In genomic region chr3:33779751-33780150, GRCh38 we compare ENCODE assay signal across 17 cellular contexts. TPM values are rescaled to one million over a fixed set of nuclear protein-coding genes. Genes with fewer than 3 reads are reported as not detected.
A peak's percentile ranks its signal among the peaks of the same experiment; 100 is the strongest.
DNase-seq lines count a peak whose midpoint lies in the region; ATAC-seq, FAIRE-seq and TF ChIP-seq lines count a peak whose summit lies in the region.
"Had no signal": no experiment of that assay in that cellular context is flagged by ENCODE, and none has a peak within 500 bp of the region (broad histone marks: within the 10 kb centered on the region; RNA-seq: fewer than 3 reads in every experiment).

No MANE protein-coding gene starts in this region.

- H3K9me1 ChIP-seq in keratinocyte (ENCODE audit: control insufficient read depth, extremely low read depth, insufficient read depth, low read length) = no peaks in the 10 kb centered on the region

- H3K79me2 ChIP-seq in DND-41 (ENCODE audit: insufficient read depth, low read length) (no peaks in the 10 kb centered on the region), GM23248 (ENCODE audit: insufficient read depth) (no peaks in the 10 kb centered on the region), keratinocyte (ENCODE audit: control insufficient read depth, insufficient read depth, low read length) (no peaks in the 10 kb centered on the region)

- 47 to 53% methylated on average over 3 of the region's 3 CpGs for WGBS in GM23248 (ENCODE audit: low coverage in 1 of 2, low lambda C conversion rate in 2 of 2, missing lambda C conversion rate in 2 of 2), 2 experiments

- H3K9me2 ChIP-seq in GM23248 (ENCODE audit: insufficient read depth) = no peaks in the 10 kb centered on the region

- H3K9me3 ChIP-seq in DND-41 (ENCODE audit: insufficient read depth, low read length, severe bottlenecking) = no peaks in the 10 kb centered on the region
- no peaks in the 10 kb centered on the region for H3K9me3 ChIP-seq in GM23248 (ENCODE audit: low read depth)
- H3K9me3 ChIP-seq in SK-N-MC (ENCODE audit: low read depth, low read length) = no peaks in the 10 kb centered on the region
- no peaks in the 10 kb centered on the region for H3K9me3 ChIP-seq in keratinocyte (ENCODE audit: control insufficient read depth, low read depth, low read length)
- H3K9me3 ChIP-seq: BE2C had no signal

- no peaks in the 10 kb centered on the region for H3K27me3 ChIP-seq in DND-41 (ENCODE audit: insufficient read depth, low read length, poor library complexity)
- no peaks in the 10 kb centered on the region for H3K27me3 ChIP-seq in GM23248 (replicated peaks; ENCODE audit: insufficient read depth)
- no peaks in the 10 kb centered on the region for H3K27me3 ChIP-seq in keratinocyte (ENCODE audit: control insufficient read depth, extremely low read depth, insufficient read depth, low read length)
- H3K27me3 ChIP-seq: BE2C had no signal

- H3K4me1 ChIP-seq in DND-41 (ENCODE audit: insufficient read depth, low read length) (no peaks in the 10 kb centered on the region), GM23248 (ENCODE audit: insufficient read depth) (no peaks in the 10 kb centered on the region; the same call in 1 of the 2 replicates), keratinocyte (ENCODE audit: control insufficient read depth, extremely low read depth, insufficient read depth, low read length) (peaks cover 12% of the 10 kb centered on the region)
- H3K4me1 ChIP-seq: BE2C had no signal

- TF ChIP-seq CTCF in DND-41 (IDR thresholded peaks at IDR 0.05; ENCODE audit: borderline replicate concordance, extremely low read depth, low read length, poor library complexity, severe bottlenecking) (no peak), keratinocyte (optimal IDR thresholded peaks at IDR 0.05 in 1 of 3, IDR thresholded peaks at IDR 0.05 in 1 of 3, conservative IDR thresholded peaks at IDR 0.05 in 1 of 3; ENCODE audit: extremely low read depth in 1 of 3, insufficient read depth in 2 of 3, low read length in 3 of 3) (no peak)

- ATAC-seq in DND-41 (ENCODE audit: insufficient read depth, low read depth) (no peak), HG02610 (IDR thresholded peaks at IDR 0.05; ENCODE audit: unreplicated experiment) (no peak), GM21723 (IDR thresholded peaks at IDR 0.05; ENCODE audit: unreplicated experiment) (no peak)

- 0 out of 2 replicates have a peak overlapping the region, but pooled peaks have one; percentile 18 for H2AFZ ChIP-seq in DND-41 (ENCODE audit: low read depth, low read length)
- peak overlapping the region; percentile 6; the same call in 1 of the 2 replicates for H2AFZ ChIP-seq in GM23248
- H2AFZ ChIP-seq in keratinocyte (ENCODE audit: control insufficient read depth, low read length) = peak overlapping the region; percentile 58

- FAIRE-seq in keratinocyte (lab: Jason Lieb, UNC) = no peak
- FAIRE-seq: A204.1, H1 had no signal

- no peak overlapping the region for H3K27ac ChIP-seq in DND-41 (ENCODE audit: low read length)
- no peak overlapping the region for H3K27ac ChIP-seq in GM23248
- peak overlapping the region; percentile 71; the same call in 1 of the 2 replicates for H3K27ac ChIP-seq in SK-N-MC
- no peak overlapping the region for H3K27ac ChIP-seq in keratinocyte (ENCODE audit: control insufficient read depth, insufficient read depth, low read length)
- H3K27ac ChIP-seq: C4-2B, HL-60 had no signal

- H3K4me3 ChIP-seq in DND-41 (ENCODE audit: low read depth in 1 of 2, low read length in 2 of 2) (no peak overlapping the region), GM23248 (no peak overlapping the region), SK-N-MC (no peak overlapping the region), keratinocyte (ENCODE audit: control insufficient read depth in 2 of 3, extremely low read depth in 1 of 3, insufficient read depth in 2 of 3, low read depth in 1 of 3, low read length in 3 of 3) (no peak overlapping the region)

- H3F3A ChIP-seq in GM23248 (ENCODE audit: insufficient read depth) = no peaks in the 10 kb centered on the region

- in situ Hi-C loops in GM23248 (cut with MboI) = loop anchor here (10.0 to 25.0 kb wide), 2 partner anchors 145 to 642 kb away; no protein-coding TSS in a partner anchor

- H4K20me1 ChIP-seq in DND-41 (ENCODE audit: insufficient read depth, low read length) (no peaks in the 10 kb centered on the region), GM23248 (ENCODE audit: insufficient read depth) (no peaks in the 10 kb centered on the region), keratinocyte (ENCODE audit: control insufficient read depth, extremely low read depth, insufficient read depth, low read length) (no peaks in the 10 kb centered on the region)

- H3K9ac ChIP-seq in DND-41 (ENCODE audit: low read depth, low read length) (no peak overlapping the region), GM23248 (no peak overlapping the region), SK-N-MC (ENCODE audit: insufficient read length) (peak overlapping the region; percentile 59), keratinocyte (ENCODE audit: control insufficient read depth, extremely low read depth, insufficient read depth, low read length) (no peak overlapping the region)

- H3K4me2 ChIP-seq in DND-41 (ENCODE audit: insufficient read depth, low read length) = no peak overlapping the region
- H3K4me2 ChIP-seq in GM23248 (ENCODE audit: unreplicated experiment) = no peak overlapping the region
- H3K4me2 ChIP-seq in keratinocyte (ENCODE audit: control insufficient read depth, extremely low read depth, insufficient read depth, low read depth, low read length) = no peak overlapping the region

- dilution Hi-C loops in keratinocyte (cut with MboI; ENCODE audit: extremely low pct_ligation_motif_present, low sequenced_read_pairs) = loop anchor here (25.0 kb wide), 1 partner anchor 142 kb away; no protein-coding TSS in a partner anchor

- DNase-seq in DND-41 (no peak), GM23248 (no peak), SK-N-MC (ENCODE audit: low read depth, low spot score) (no peak), keratinocyte (ENCODE audit: low read depth, low spot score) (no peak)
- DNase-seq in activated CD4-positive, alpha-beta T cell treated with anti-CD3 and anti-CD28 coated beads for 1 hour = no peak
- DNase-seq: BE2C; CD4-positive, alpha-beta memory T cell; DMS79; GF-D8; HCEC 1CT; HFFc6 had no signal

- no peaks in the 10 kb centered on the region for H3K36me3 ChIP-seq in DND-41 (ENCODE audit: insufficient read depth, low read length)
- H3K36me3 ChIP-seq in GM23248 (ENCODE audit: low read depth) = no peaks in the 10 kb centered on the region
- H3K36me3 ChIP-seq in SK-N-MC (ENCODE audit: insufficient read depth, low read length) = no peaks in the 10 kb centered on the region
- H3K36me3 ChIP-seq in keratinocyte (ENCODE audit: control insufficient read depth in 2 of 2, extremely low read depth in 1 of 2, insufficient read depth in 2 of 2, low read length in 2 of 2) = no peaks in the 10 kb centered on the region
- H3K36me3 ChIP-seq: BE2C had no signal

RNA-seq across cellular contexts. Expression of gene PDCD6IP, which starts 18.7 kb away (rescaled TPM):
- 180 and 214 TPM in 2 replicates for total RNA-seq in GM23248 (2014; rRNA removed; shearing (Covaris generic))
- polyA plus RNA-seq in GM23248 (2016; fragmentation: Nextera tagmentation; extraction: Ambion mirVana) = 191 and 197 TPM in 2 replicates
- 79.6 to 183 TPM (median 138 TPM) in 3 replicates for polyA plus RNA-seq in keratinocyte
- 177 TPM for polyA plus RNA-seq in keratinocyte (2011; ENCODE audit: low read depth)
- polyA plus RNA-seq in keratinocyte (2011; cell fraction: cytosol; rRNA removed) = 49.2 and 119 TPM in 2 replicates
- polyA plus RNA-seq in keratinocyte (2011; cell fraction: nucleus; rRNA removed) = 119 and 145 TPM in 2 replicates
- polyA plus RNA-seq in keratinocyte (2012; ENCODE audit: low replicate concordance) = 108 and 138 TPM in 2 replicates
- polyA minus RNA-seq in keratinocyte = 58.3 to 126 TPM (median 115 TPM) in 3 replicates
- polyA minus RNA-seq in keratinocyte (2011; cell fraction: cytosol; rRNA and poly(A)+ RNA removed) = 242 TPM
- 177 and 207 TPM in 2 replicates for polyA minus RNA-seq in keratinocyte (2011; cell fraction: nucleus; rRNA and poly(A)+ RNA removed)

Comparison
In these comparisons a context has a peak if more than half of its experiments do, and no peak if none do; other contexts are left out.
1. H2AFZ ChIP-seq: peak in every context shown above with its lines; median percentile 58 in keratinocyte; 18 in DND-41; 6 in GM23248.